8 cellular contexts compared by ENCODE assay signal in the genomic region with DNA sequence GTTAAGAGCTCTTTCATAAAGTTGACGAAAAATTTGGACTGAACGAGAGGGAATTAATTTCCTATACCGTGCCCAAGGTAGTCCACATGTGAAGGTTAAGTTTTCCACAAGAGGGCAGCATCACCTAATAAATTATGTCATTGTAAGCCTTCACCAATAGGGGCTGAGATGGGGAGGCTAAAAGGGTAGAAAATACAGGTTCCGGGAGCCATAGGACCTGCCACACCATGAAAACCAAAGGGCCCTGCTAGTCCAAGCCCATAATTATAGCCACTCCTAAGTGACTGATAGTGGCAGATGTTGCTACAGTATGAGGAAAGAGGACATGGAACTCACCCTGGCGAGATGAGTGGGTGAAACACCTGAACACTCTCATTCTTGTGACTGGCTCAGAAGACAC.
DNase-seq lines count a peak whose midpoint lies in the region; ATAC-seq and TF ChIP-seq lines count a peak whose summit lies in the region.

No MANE protein-coding gene starts in this region.

- BruUV-seq in Panc1 (replicated peaks; lab: Mats Ljungman, UMichigan), result no TSS peak

- H3K4me1 Mint-ChIP-seq in activated CD4-positive, alpha-beta T cell treated with anti-CD3 and anti-CD28 coated beads, Interleukin-2, amount 10 ng/mL, durations not matched to agents 24 days and 14 days, result no peaks in the 10 kb centered on the region

- H3K27ac ChIP-seq in Panc1 (ENCODE audit: low read length), result no peak overlapping the region

- no peaks in the 10 kb centered on the region for H3K36me3 Mint-ChIP-seq in activated CD4-positive, alpha-beta T cell treated with anti-CD3 and anti-CD28 coated beads, Interleukin-2, amount 10 ng/mL, durations not matched to agents 24 days and 14 days (ENCODE audit: low read depth)

- H3K4me3 Mint-ChIP-seq in activated CD4-positive, alpha-beta T cell treated with anti-CD3 and anti-CD28 coated beads, Interleukin-2, amount 10 ng/mL, durations not matched to agents 24 days and 14 days, result no peak overlapping the region

- intact Hi-C loops in activated CD4-positive, alpha-beta T cell treated with anti-CD3 and anti-CD28 coated beads, Interleukin-2, amount 10 ng/mL, durations not matched to agents 24 days and 14 days (cut with micrococcal nuclease), result no loop called here
- intact Hi-C loops in Panc1 (cut with micrococcal nuclease; ENCODE audit: unreplicated experiment), result loop anchor here (5.0 to 10.0 kb wide), 3 partner anchors 210 to 765 kb away; no protein-coding TSS in a partner anchor
- intact Hi-C loops in mucosa of descending colon (cut with DNase I, micrococcal nuclease), result no loop called here

- in situ Hi-C loops in Panc1 (cut with HindIII; ENCODE audit: low pct_unique_long_range_greater_than_20kb, low sequenced_read_pairs), result no loop called here

- H3K4me1 ChIP-seq in Panc1 (ENCODE audit: control insufficient read depth, insufficient read depth, low read length) (no peaks in the 10 kb centered on the region), mucosa of descending colon (ENCODE audit: low read depth) (no peaks in the 10 kb centered on the region)

- no peaks in the 10 kb centered on the region for H3K27me3 Mint-ChIP-seq in activated CD4-positive, alpha-beta T cell treated with anti-CD3 and anti-CD28 coated beads, Interleukin-2, amount 10 ng/mL, durations not matched to agents 24 days and 14 days

- no peaks in the 10 kb centered on the region for H3K9me3 ChIP-seq in Panc1 (ENCODE audit: control insufficient read depth, insufficient read depth, low read depth, low read length)
- H3K9me3 ChIP-seq in mucosa of descending colon, result no peaks in the 10 kb centered on the region

- DNase-seq in activated CD4-positive, alpha-beta T cell treated with anti-CD3 and anti-CD28 coated beads, Interleukin-2, amount 10 ng/mL, durations not matched to agents 24 days and 14 days, result peak; percentile 60
- DNase-seq in activated CD4-positive, alpha-beta T cell treated with anti-CD3 and anti-CD28 coated beads, Interleukin-2, amount 50 U/mL, for 1 hour, result no peak
- DNase-seq in Panc1 (ENCODE audit: low read depth, low spot score) (peak; percentile 24), dermis microvascular lymphatic vessel endothelial cell (ENCODE audit: low read depth in 2 of 2) (peak; percentile 38 to 48), mucosa of descending colon (peak in 1 of 3 donors; percentile 32)
- no peak for DNase-seq in effector CD4-positive, alpha-beta T cell

- H3K27ac Mint-ChIP-seq in activated CD4-positive, alpha-beta T cell treated with anti-CD3 and anti-CD28 coated beads, Interleukin-2, amount 10 ng/mL, durations not matched to agents 24 days and 14 days, result no peak overlapping the region

- H3K4me3 ChIP-seq in Panc1 (ENCODE audit: low read depth in 2 of 2, low read length in 2 of 2) (no peak overlapping the region), mucosa of descending colon (no peak overlapping the region)

- no peaks in the 10 kb centered on the region for H3K36me3 ChIP-seq in Panc1 (ENCODE audit: control insufficient read depth, insufficient read depth, low read length)
- no peaks in the 10 kb centered on the region for H3K36me3 ChIP-seq in mucosa of descending colon (ENCODE audit: low read depth)

- POLR2A ChIA-PET in Panc1 (lab: Charles Lee), result no interaction called here

- peak; percentile 62 for TF ChIP-seq CTCF in Panc1 (IDR thresholded peaks at IDR 0.05)
- TF ChIP-seq CTCF in mucosa of descending colon (IDR thresholded peaks at IDR 0.05), result no peak

- no peaks in the 10 kb centered on the region for H3K9me3 Mint-ChIP-seq in activated CD4-positive, alpha-beta T cell treated with anti-CD3 and anti-CD28 coated beads, Interleukin-2, amount 10 ng/mL, durations not matched to agents 24 days and 14 days

- no peaks in the 10 kb centered on the region for H3K27me3 ChIP-seq in Panc1 (ENCODE audit: control insufficient read depth, insufficient read depth, low read length)

- ATAC-seq in GM19455 (IDR thresholded peaks at IDR 0.05; ENCODE audit: unreplicated experiment), result peak; percentile 84
- peak; percentile 66 for ATAC-seq in HG03575 (IDR thresholded peaks at IDR 0.05; ENCODE audit: extremely low read depth, insufficient number of reproducible peaks, low FRiP score, unreplicated experiment)
- peak; percentile 80 for ATAC-seq in Panc1
- ATAC-seq in mucosa of descending colon, result peak; percentile 78

- CTCF ChIA-PET in Panc1 (lab: Charles Lee), result interaction anchor here (0.6 kb wide), 2 partner anchors 410 to 810 kb away, joined by 3 to 12 read pairs; no protein-coding TSS in a partner anchor

Comparison
In these comparisons a context has a peak if more than half of its experiments do, and no peak if none do; other contexts are left out.
1. DNase-seq: peak in activated CD4-positive, alpha-beta T cell treated with anti-CD3 and anti-CD28 coated beads, Interleukin-2, amount 10 ng/mL, durations not matched to agents 24 days and 14 days (single experiment), Panc1 (single experiment) and dermis microvascular lymphatic vessel endothelial cell (2 of 2); none in activated CD4-positive, alpha-beta T cell treated with anti-CD3 and anti-CD28 coated beads, Interleukin-2, amount 50 U/mL, for 1 hour (single experiment) and effector CD4-positive, alpha-beta T cell (single experiment).
2. Peak in every context shown above with its lines, with median percentiles within 50 percentile points of each other: ATAC-seq.